In the genomic region with DNA sequence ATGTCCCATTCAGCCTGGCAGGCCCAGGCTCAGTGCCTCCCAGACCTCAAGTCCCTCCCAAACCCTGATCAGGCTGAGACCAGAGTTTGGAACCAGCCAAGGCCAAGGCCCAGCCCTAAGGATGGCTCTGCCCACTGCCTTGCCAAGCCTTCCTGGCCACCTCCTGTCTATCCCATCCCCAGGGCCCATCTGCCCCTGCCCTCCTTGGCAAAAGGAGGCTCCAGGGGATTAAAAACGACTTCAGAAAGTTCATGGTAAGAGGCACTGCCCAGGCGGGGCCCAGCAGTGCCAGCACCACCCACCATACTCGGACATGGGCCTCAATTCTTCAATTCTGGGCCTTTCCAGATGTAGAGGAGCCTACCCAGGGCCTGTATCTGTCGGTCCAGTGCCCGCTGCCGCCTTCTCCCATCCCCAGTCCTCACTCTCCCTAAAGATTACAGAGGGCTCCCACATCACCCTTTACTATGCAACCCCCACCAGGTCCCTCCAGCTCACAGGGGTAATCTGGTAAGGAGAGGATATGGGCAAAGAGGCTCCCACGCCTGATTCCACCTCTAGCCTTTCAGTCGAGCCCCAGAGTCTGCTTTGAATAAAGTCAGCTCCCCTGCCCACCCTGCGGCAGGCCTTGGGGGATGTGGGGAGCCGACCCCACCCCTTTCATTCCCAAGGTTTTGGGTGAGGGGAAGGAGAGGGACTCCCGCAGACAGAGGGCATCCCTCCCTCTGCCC, we compare ENCODE assay signal across 8 cellular contexts. TPM values are rescaled to one million over a fixed set of nuclear protein-coding genes. Genes with fewer than 3 reads are reported as not detected.
DNase-seq lines count a peak whose midpoint lies in the region; ATAC-seq lines count a peak whose summit lies in the region.

No MANE protein-coding gene starts in this region.

- no peaks in the 10 kb centered on the region for H3K9me3 ChIP-seq in adipocyte (ENCODE audit: control insufficient read depth, low read length)
- no peaks in the 10 kb centered on the region for H3K9me3 ChIP-seq in iPS DF 6.9 (ENCODE audit: control insufficient read depth, insufficient read depth, low read length)
- no peaks in the 10 kb centered on the region for H3K9me3 ChIP-seq in skeletal muscle satellite cell (replicated peaks; ENCODE audit: low read length)

- no peak for DNase-seq in H7
- peak; percentile 47 for DNase-seq in adipocyte (ENCODE audit: low read depth)
- DNase-seq in iPS DF 6.9 (ENCODE audit: low read depth, low spot score): no peak
- DNase-seq in epidermal melanocyte (ENCODE audit: insufficient read length, low spot score): no peak
- DNase-seq in nucleus accumbens (lab: John Stamatoyannopoulos, UW): no peak

- H3K9ac ChIP-seq in adipocyte (ENCODE audit: low read length) (peak overlapping the region; percentile 94), skeletal muscle satellite cell (ENCODE audit: low read depth, low read length) (peak overlapping the region; percentile 89)

- ATAC-seq in GM21515 (IDR thresholded peaks at IDR 0.05; ENCODE audit: unreplicated experiment) (no peak), HG03025 (IDR thresholded peaks at IDR 0.05; ENCODE audit: low FRiP score, unreplicated experiment) (no peak)

- H3K4me1 ChIP-seq in adipocyte (ENCODE audit: control insufficient read depth, insufficient read depth, low read length) (peaks cover 17% of the 10 kb centered on the region), iPS DF 6.9 (ENCODE audit: control insufficient read depth, insufficient read depth, low read length) (peaks cover 2% of the 10 kb centered on the region; the same call in 1 of the 2 replicates), skeletal muscle satellite cell (ENCODE audit: control insufficient read depth, insufficient read depth, low read length) (peaks cover 13% of the 10 kb centered on the region)

- H3K27me3 ChIP-seq in H7 (ENCODE audit: control insufficient read depth, insufficient read depth, low read length) (peaks cover 16% of the 10 kb centered on the region), adipocyte (replicated peaks; ENCODE audit: control insufficient read depth, insufficient read depth, low read length) (no peaks in the 10 kb centered on the region), iPS DF 6.9 (ENCODE audit: control insufficient read depth, insufficient read depth, low read length) (no peaks in the 10 kb centered on the region), skeletal muscle satellite cell (ENCODE audit: control insufficient read depth, insufficient read depth, low read length) (no peaks in the 10 kb centered on the region)

- H3K36me3 ChIP-seq in H7 (replicated peaks; ENCODE audit: control insufficient read depth, insufficient read depth, low read length) (no peaks in the 10 kb centered on the region), adipocyte (ENCODE audit: control insufficient read depth, insufficient read depth, low read length, severe bottlenecking) (no peaks in the 10 kb centered on the region), iPS DF 6.9 (ENCODE audit: control insufficient read depth, insufficient read depth, low read length) (no peaks in the 10 kb centered on the region), skeletal muscle satellite cell (ENCODE audit: insufficient read depth, low read length) (no peaks in the 10 kb centered on the region)

- WGBS in iPS DF 6.9 (ENCODE audit: insufficient coverage, insufficient read length): no CpG with 5 or more reads among the region's 11 CpGs

- H3K4me3 ChIP-seq in H7 (ENCODE audit: insufficient read depth, low read depth, low read length) (peak overlapping the region; percentile 80), adipocyte (ENCODE audit: low read length) (peak overlapping the region; percentile 96), iPS DF 6.9 (ENCODE audit: low read length) (peak overlapping the region; percentile 65; the same call in 1 of the 2 replicates), skeletal muscle satellite cell (ENCODE audit: low read length) (peak overlapping the region; percentile 99)

- no peak overlapping the region for H3K27ac ChIP-seq in iPS DF 6.9 (ENCODE audit: low read length)

- peak overlapping the region; percentile 95 for H3K4me2 ChIP-seq in skeletal muscle satellite cell (ENCODE audit: low read length)

RNA-seq across cellular contexts. Expression of a gene that starts 0.9 kb away (rescaled TPM):
- total RNA-seq in H7 (2014; rRNA removed; shearing (Covaris generic)): 7.0 and 7.1 TPM in 2 replicates
- 15.5 and 19.7 TPM in 2 replicates for total RNA-seq in skeletal muscle satellite cell (2012; rRNA removed)

RNA-seq across cellular contexts. Expression of a gene that starts 30.3 kb away (rescaled TPM):
- 3.2 and 4.6 TPM in 2 replicates for total RNA-seq in H7 (2014; rRNA removed; shearing (Covaris generic))
- total RNA-seq in skeletal muscle satellite cell (2012; rRNA removed): 9.6 and 15.3 TPM in 2 replicates
